In the genomic region with DNA sequence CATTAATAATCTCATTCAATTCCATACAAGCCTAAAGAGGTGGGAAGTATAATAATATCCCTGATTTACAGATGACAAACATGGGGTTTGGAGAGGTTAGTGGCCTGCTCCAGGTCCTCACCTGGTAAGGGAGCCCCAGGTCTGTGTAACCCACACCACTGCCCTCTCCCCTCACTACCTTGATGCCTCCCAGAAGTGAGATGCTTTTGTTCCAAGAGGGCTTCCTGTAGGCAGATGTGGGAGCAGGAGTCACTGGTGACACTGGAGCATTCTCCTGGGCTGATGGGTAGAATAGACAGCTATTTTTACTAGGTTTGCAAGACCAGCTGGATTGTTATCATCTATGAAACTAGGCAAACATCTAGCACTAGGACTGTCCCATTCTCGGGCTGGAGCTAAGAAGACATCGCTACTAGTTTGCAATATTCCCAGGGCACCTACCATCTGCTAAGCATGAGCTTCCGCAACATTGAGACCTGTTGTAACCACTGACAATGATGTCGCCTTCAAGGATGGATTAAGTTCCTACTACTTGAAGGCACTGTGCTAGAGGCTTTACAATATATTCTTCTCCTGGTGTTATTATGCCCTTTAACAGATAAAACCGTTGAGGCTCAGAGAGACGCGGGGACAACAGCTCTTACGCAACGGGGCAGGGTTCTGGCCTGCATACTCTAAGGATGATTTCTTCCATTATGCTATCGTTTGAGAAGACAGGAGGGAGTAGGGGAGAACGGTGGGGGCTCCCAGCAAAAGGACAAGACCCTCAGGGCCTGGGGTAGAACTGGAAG, we compare ENCODE assay signal across 2 cellular contexts.
TF ChIP-seq lines count a peak whose summit lies in the region.

No MANE protein-coding gene starts in this region.

TF ChIP-seq in HCT116, 20 proteins besides CTCF, POLR2A, EP300 and RAD21:
- no peak for TF ChIP-seq EZH2phosphoT487 (IDR thresholded peaks at IDR 0.05; ENCODE audit: borderline replicate concordance)
- no peak for TF ChIP-seq SRF (IDR thresholded peaks at IDR 0.05; ENCODE audit: low read depth)
- TF ChIP-seq ZBTB33 (IDR thresholded peaks at IDR 0.05; ENCODE audit: extremely low read depth, insufficient replicate concordance, low read length), result no peak

TF ChIP-seq in K562, 482 proteins besides CTCF, POLR2A, EP300 and RAD21:
- TF ChIP-seq ARHGAP35 (IDR thresholded peaks at IDR 0.05; ENCODE audit: partially characterized antibody) (no peak), CEBPB (tag; IDR thresholded peaks at IDR 0.05) (peak; percentile 73), KHSRP (IDR thresholded peaks at IDR 0.05) (no peak), CEBPG (CRISPR knock-in tag; IDR thresholded peaks at IDR 0.05) (no peak), CEBPG (tag; conservative IDR thresholded peaks at IDR 0.05 in 1 of 2, IDR thresholded peaks at IDR 0.05 in 1 of 2) (peak; percentile 53 to 73), CREBBP (IDR thresholded peaks at IDR 0.05; ENCODE audit: low read depth, low read length) (no peak)
- TF ChIP-seq, protein P1, sequence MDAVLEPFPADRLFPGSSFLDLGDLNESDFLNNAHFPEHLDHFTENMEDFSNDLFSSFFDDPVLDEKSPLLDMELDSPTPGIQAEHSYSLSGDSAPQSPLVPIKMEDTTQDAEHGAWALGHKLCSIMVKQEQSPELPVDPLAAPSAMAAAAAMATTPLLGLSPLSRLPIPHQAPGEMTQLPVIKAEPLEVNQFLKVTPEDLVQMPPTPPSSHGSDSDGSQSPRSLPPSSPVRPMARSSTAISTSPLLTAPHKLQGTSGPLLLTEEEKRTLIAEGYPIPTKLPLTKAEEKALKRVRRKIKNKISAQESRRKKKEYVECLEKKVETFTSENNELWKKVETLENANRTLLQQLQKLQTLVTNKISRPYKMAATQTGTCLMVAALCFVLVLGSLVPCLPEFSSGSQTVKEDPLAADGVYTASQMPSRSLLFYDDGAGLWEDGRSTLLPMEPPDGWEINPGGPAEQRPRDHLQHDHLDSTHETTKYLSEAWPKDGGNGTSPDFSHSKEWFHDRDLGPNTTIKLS (IDR thresholded peaks at IDR 0.05; ENCODE audit: borderline replicate concordance, low read depth), result no peak
